In the genomic region with DNA sequence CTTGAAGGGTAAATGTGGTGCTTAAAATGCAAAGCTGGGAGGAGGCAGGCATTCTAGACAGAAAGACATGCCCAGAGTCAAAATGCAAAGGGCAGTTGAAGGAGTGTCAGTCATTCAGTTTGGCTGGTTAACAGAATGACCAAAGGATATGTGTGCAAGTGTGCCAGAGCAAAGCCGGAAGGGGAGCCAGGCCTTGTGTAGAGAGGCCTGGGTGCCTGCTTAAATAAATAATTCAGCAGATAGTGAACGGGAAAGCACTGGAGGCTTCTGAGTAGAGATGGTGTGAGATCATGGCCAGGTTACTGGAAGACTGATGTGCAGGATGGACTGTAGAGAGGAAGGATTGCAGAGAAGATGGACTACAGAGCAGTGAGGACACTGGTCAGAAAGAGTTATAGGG, we compare ENCODE assay signal across 19 cellular contexts.
A peak's percentile ranks its signal among the peaks of the same experiment; 100 is the strongest.
DNase-seq lines count a peak whose midpoint lies in the region; ATAC-seq and TF ChIP-seq lines count a peak whose summit lies in the region.
"Had no signal": no experiment of that assay in that cellular context is flagged by ENCODE, and none has a peak within 500 bp of the region (broad histone marks: within the 10 kb centered on the region; RNA-seq: fewer than 3 reads in every experiment).

No MANE protein-coding gene starts in this region.

- no peak overlapping the region for H2AFZ ChIP-seq in GM23338
- H2AFZ ChIP-seq in IMR-90 (replicated peaks; ENCODE audit: low read length, poor library complexity), result no peak overlapping the region
- no peak overlapping the region for H2AFZ ChIP-seq in osteoblast (ENCODE audit: low read length)

- no peaks in the 10 kb centered on the region for H3K36me3 Mint-ChIP-seq in GM23338 (ENCODE audit: low read depth)
- H3K36me3 Mint-ChIP-seq: CD8-positive, alpha-beta T cell had no signal

- ATAC-seq in GM23338 (no peak), IMR-90 (ENCODE audit: low read depth) (no peak), GM21390 (IDR thresholded peaks at IDR 0.05; ENCODE audit: unreplicated experiment) (no peak), GM19324 (IDR thresholded peaks at IDR 0.05; ENCODE audit: low FRiP score, unreplicated experiment) (no peak), HG02870 (IDR thresholded peaks at IDR 0.05; ENCODE audit: unreplicated experiment) (no peak)
- ATAC-seq: A549; CD8-positive, alpha-beta T cell had no signal

- H4K20me1 ChIP-seq in GM23338 (replicated peaks; ENCODE audit: insufficient read depth), result no peaks in the 10 kb centered on the region
- H4K20me1 ChIP-seq in IMR-90 (ENCODE audit: insufficient read depth, low read length), result no peaks in the 10 kb centered on the region
- no peaks in the 10 kb centered on the region for H4K20me1 ChIP-seq in osteoblast (ENCODE audit: insufficient read depth, low read length)
- H4K20me1 ChIP-seq: BLaER1 treated with 17β-estradiol and CSF1 and Interleukin-3, amounts not matched to agents 10 nM and 100 nM had no signal

- no peak overlapping the region for H4K91ac ChIP-seq in IMR-90 (ENCODE audit: insufficient read depth, low read depth, low read length)

- H2BK5ac ChIP-seq in IMR-90 (ENCODE audit: low read depth, low read length, poor library complexity, severe bottlenecking), result no peak overlapping the region

- H3K27ac ChIP-seq in GM23338 (ENCODE audit: low read depth) (no peak overlapping the region), IMR-90 (ENCODE audit: insufficient read depth, low read length) (no peak overlapping the region), osteoblast (ENCODE audit: low read depth, low read length) (peak overlapping the region; percentile 74)
- H3K27ac ChIP-seq: 22Rv1; A549; BLaER1 treated with 17β-estradiol and CSF1 and Interleukin-3, amounts not matched to agents 10 nM and 100 nM; C4-2B had no signal

- H2BK20ac ChIP-seq in IMR-90 (ENCODE audit: low read depth, low read length), result no peak overlapping the region

- H3K14ac ChIP-seq in IMR-90 (replicated peaks; ENCODE audit: low read depth, low read length), result 0 out of 2 replicates have a peak overlapping the region, but pooled peaks have one; percentile 15

- H4K8ac ChIP-seq in IMR-90 (ENCODE audit: low read depth in 2 of 2, low read length in 2 of 2), result no peak overlapping the region

- no peak overlapping the region for H2AK5ac ChIP-seq in IMR-90 (ENCODE audit: low read depth, low read length)

- peaks cover 0 to 3% of the 10 kb centered on the region in 2 experiments; a peak in 1 of 4 replicates for H3K79me1 ChIP-seq in IMR-90 (ENCODE audit: low read depth in 1 of 2, low read length in 2 of 2)

- H3K4me1 ChIP-seq in GM23338 (ENCODE audit: insufficient read depth) (no peaks in the 10 kb centered on the region), IMR-90 (ENCODE audit: control insufficient read depth, insufficient read depth, low read length) (peaks cover 2% of the 10 kb centered on the region; the same call in 1 of the 2 replicates), osteoblast (ENCODE audit: insufficient read depth, low read length) (peaks cover 23% of the 10 kb centered on the region)
- H3K4me1 ChIP-seq: A549; BLaER1 treated with 17β-estradiol and CSF1 and Interleukin-3, amounts not matched to agents 10 nM and 100 nM; Caco-2 had no signal

- H3K27ac Mint-ChIP-seq in GM23338, result 0 out of 2 replicates have a peak overlapping the region, but pooled peaks have one; percentile 14
- H3K27ac Mint-ChIP-seq: B cell; CD4-positive, alpha-beta T cell; CD8-positive, alpha-beta T cell had no signal

- TF ChIP-seq CTCF in GM23338 (conservative IDR thresholded peaks at IDR 0.05; ENCODE audit: low read depth in 2 of 2) (no peak), IMR-90 (conservative IDR thresholded peaks at IDR 0.05; ENCODE audit: low read depth, low read length) (no peak), osteoblast (IDR thresholded peaks at IDR 0.05; ENCODE audit: extremely low read depth, low read depth, low read length) (no peak)

- no peaks in the 10 kb centered on the region for H3K79me2 ChIP-seq in GM23338 (replicated peaks; ENCODE audit: insufficient read depth)
- peaks cover 5% of the 10 kb centered on the region for H3K79me2 ChIP-seq in osteoblast (ENCODE audit: insufficient read depth, low read length)

- intact Hi-C loops in IMR-90 (cut with micrococcal nuclease), result no loop called here

- DNase-seq in GM23338 (ENCODE audit: low spot score) (no peak), IMR-90 (no peak), MG63 (peak; percentile 5), osteoblast (ENCODE audit: insufficient read length, low spot score, missing footprints) (no peak)
- DNase-seq: AML-193; Caco-2; Calu3; CD4-positive, alpha-beta T cell; CD8-positive, alpha-beta T cell; DMS79 treated with DMSO at 0.1 percent for 48 hours; GF-D8 had no signal

- POLR2A ChIA-PET in IMR-90 (lab: Charles Lee; ENCODE audit: unreplicated experiment), result no interaction called here

- H3K4me2 ChIP-seq in GM23338 (no peak overlapping the region), IMR-90 (ENCODE audit: low read depth, low read length) (no peak overlapping the region), osteoblast (ENCODE audit: insufficient read depth, low read length) (no peak overlapping the region)
- H3K4me2 ChIP-seq: A549; BLaER1 treated with 17β-estradiol and CSF1 and Interleukin-3, amounts not matched to agents 10 nM and 100 nM had no signal

- H3K36me3 ChIP-seq in GM23338 (ENCODE audit: insufficient read depth) (no peaks in the 10 kb centered on the region), IMR-90 (ENCODE audit: control insufficient read depth, insufficient read depth, low read length) (no peaks in the 10 kb centered on the region; the same call in 1 of the 2 replicates), MG63 (no peaks in the 10 kb centered on the region), osteoblast (ENCODE audit: insufficient read depth, low read length) (no peaks in the 10 kb centered on the region)
- H3K36me3 ChIP-seq: BLaER1 treated with 17β-estradiol and CSF1 and Interleukin-3, amounts not matched to agents 10 nM and 100 nM had no signal

- in situ Hi-C loops in IMR-90 (cut with MboI; ENCODE audit: low sequenced_read_pairs), result no loop called here

- H3K27me3 Mint-ChIP-seq in GM23338 (ENCODE audit: insufficient read depth, low read depth, poor library complexity), result no peaks in the 10 kb centered on the region
- H3K27me3 Mint-ChIP-seq: B cell; CD4-positive, alpha-beta T cell had no signal

- H3K9me3 ChIP-seq in IMR-90 (ENCODE audit: control insufficient read depth, insufficient read depth, low read length), result no peaks in the 10 kb centered on the region
- no peaks in the 10 kb centered on the region for H3K9me3 ChIP-seq in MG63
- H3K9me3 ChIP-seq in osteoblast (ENCODE audit: low read depth, low read length), result no peaks in the 10 kb centered on the region
- H3K9me3 ChIP-seq: A549; BLaER1 treated with 17β-estradiol and CSF1 and Interleukin-3, amounts not matched to agents 10 nM and 100 nM; Caco-2 had no signal

- no peaks in the 10 kb centered on the region for H3K27me3 ChIP-seq in GM23338 (ENCODE audit: insufficient read depth)
- H3K27me3 ChIP-seq in IMR-90 (ENCODE audit: control insufficient read depth, insufficient read depth, low read length), result no peaks in the 10 kb centered on the region
- no peaks in the 10 kb centered on the region for H3K27me3 ChIP-seq in MG63
- no peaks in the 10 kb centered on the region for H3K27me3 ChIP-seq in osteoblast (ENCODE audit: insufficient read depth, low read length)
- H3K27me3 ChIP-seq: BLaER1 treated with 17β-estradiol and CSF1 and Interleukin-3, amounts not matched to agents 10 nM and 100 nM had no signal

- no peak overlapping the region for H4K5ac ChIP-seq in IMR-90 (ENCODE audit: low read depth, low read length)

- no peak overlapping the region for H3K56ac ChIP-seq in IMR-90 (ENCODE audit: extremely low read depth, insufficient read depth, low read length)

- no peak overlapping the region for H3K4me3 Mint-ChIP-seq in GM23338
- H3K4me3 Mint-ChIP-seq: B cell; CD4-positive, alpha-beta T cell; CD8-positive, alpha-beta T cell had no signal

- dilution Hi-C loops in IMR-90 (cut with HindIII; ENCODE audit: low sequenced_read_pairs, unreplicated experiment), result no loop called here

- H2AK9ac ChIP-seq in IMR-90 (replicated peaks; ENCODE audit: low read depth, low read length, poor library complexity), result no peak overlapping the region

- no peak overlapping the region for H2BK120ac ChIP-seq in IMR-90 (ENCODE audit: low read depth, low read length)

- no peak overlapping the region for H3K4ac ChIP-seq in IMR-90 (ENCODE audit: low read depth, low read length)

- no peak overlapping the region for H3K4me3 ChIP-seq in GM23338
- H3K4me3 ChIP-seq in IMR-90 (ENCODE audit: insufficient read depth, low read depth, low read length), result no peak overlapping the region
- H3K4me3 ChIP-seq in MG63, result no peak overlapping the region
- no peak overlapping the region for H3K4me3 ChIP-seq in osteoblast (ENCODE audit: insufficient read depth, low read length)
- H3K4me3 ChIP-seq: A549; BLaER1 treated with 17β-estradiol and CSF1 and Interleukin-3, amounts not matched to agents 10 nM and 100 nM had no signal

- H3F3A ChIP-seq in GM23338 (replicated peaks; ENCODE audit: low read depth), result no peaks in the 10 kb centered on the region

- 89% methylated on average over 1 of the region's 2 CpGs; no CpG with 5 or more reads in 1 of the 2 experiments for WGBS in IMR-90 (ENCODE audit: extremely low coverage in 2 of 2, insufficient read length in 1 of 2), 2 experiments

- CTCF ChIA-PET in IMR-90 (lab: Yijun Ruan, JAX), result no interaction called here

- no peak overlapping the region for H3K18ac ChIP-seq in IMR-90 (ENCODE audit: low read depth, low read length)

- TF ChIP-seq POLR2A in IMR-90 (IDR thresholded peaks at IDR 0.05; ENCODE audit: low read depth, low read length), result no peak

- no peaks in the 10 kb centered on the region for H3K9me2 ChIP-seq in GM23338 (ENCODE audit: insufficient read depth)

- no peaks in the 10 kb centered on the region for H3K9me3 Mint-ChIP-seq in GM23338

- TF ChIP-seq RAD21 in IMR-90 (IDR thresholded peaks at IDR 0.05; ENCODE audit: low read length), result no peak

- H3K23ac ChIP-seq in IMR-90 (ENCODE audit: low read depth, low read length), result no peak overlapping the region

- BruUV-seq in IMR-90 (replicated peaks; lab: Mats Ljungman, UMichigan), result no TSS peak

- no peak overlapping the region for H2BK15ac ChIP-seq in IMR-90 (ENCODE audit: low read depth, low read length)

- H3K9me1 ChIP-seq in IMR-90 (ENCODE audit: insufficient read depth, low read length), result no peaks in the 10 kb centered on the region

- no peak overlapping the region for H3K9ac ChIP-seq in IMR-90 (ENCODE audit: low read depth, low read length)
- H3K9ac ChIP-seq: BLaER1 treated with 17β-estradiol and CSF1 and Interleukin-3, amounts not matched to agents 10 nM and 100 nM had no signal

- peaks cover 4% of the 10 kb centered on the region; the same call in 2 of the 3 replicates for H3K4me1 Mint-ChIP-seq in GM23338
- H3K4me1 Mint-ChIP-seq: B cell had no signal

TF ChIP-seq in GM23338, 12 proteins besides CTCF, POLR2A, EP300 and RAD21 (continues in another document):
- TF ChIP-seq JUNB (IDR thresholded peaks at IDR 0.05; ENCODE audit: unreplicated experiment) (no peak), ZNF331 (CRISPR knock-in tag; IDR thresholded peaks at IDR 0.05; ENCODE audit: low read depth) (no peak)

TF ChIP-seq in IMR-90, 13 proteins besides CTCF, POLR2A, EP300 and RAD21 (continues in another document):
- TF ChIP-seq MAFK (IDR thresholded peaks at IDR 0.05; ENCODE audit: low read depth, low read length), result no peak
- TF ChIP-seq CEBPB (IDR thresholded peaks at IDR 0.05; ENCODE audit: low read depth, low read length), result no peak
- TF ChIP-seq FOS (IDR thresholded peaks at IDR 0.05; ENCODE audit: low read depth, low read length), result no peak
- no peak for TF ChIP-seq RFX5 (IDR thresholded peaks at IDR 0.05; ENCODE audit: low read depth, low read length)
